In the genomic region with DNA sequence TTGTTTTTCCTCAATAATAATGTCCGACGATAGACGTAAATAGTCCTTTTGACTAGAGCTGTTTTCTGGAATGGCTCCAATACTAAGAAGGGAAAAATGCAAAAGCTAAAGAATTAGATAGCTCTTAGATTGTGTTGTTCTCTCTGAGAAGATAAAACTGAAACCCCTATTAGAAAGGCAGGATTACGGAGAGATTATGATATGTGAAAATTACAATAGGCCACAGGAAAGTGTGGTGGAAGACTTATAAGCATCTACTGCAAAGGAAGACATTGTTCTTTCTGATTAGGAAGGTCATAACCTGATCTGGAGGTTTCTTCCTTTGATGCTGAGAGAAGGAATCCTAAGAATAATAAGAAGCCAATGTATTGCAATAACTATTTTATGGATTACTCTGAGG, we compare ENCODE assay signal across 37 cellular contexts. TPM values are rescaled to one million over a fixed set of nuclear protein-coding genes. Genes with fewer than 3 reads are reported as not detected.
"Had no signal": no experiment of that assay in that cellular context is flagged by ENCODE, and none has a peak within 500 bp of the region (broad histone marks: within the 10 kb centered on the region; RNA-seq: fewer than 3 reads in every experiment).

No MANE protein-coding gene starts in this region.

- H3K36me3 Mint-ChIP-seq: activated CD4-positive, alpha-beta memory T cell treated with anti-CD3 and anti-CD28 coated beads for 36 hours; activated CD8-positive, alpha-beta memory T cell treated with anti-CD3 and anti-CD28 coated beads, Interleukin-2, amount 10 ng/mL, durations not matched to agents 7 days and 5 days; activated naive CD4-positive, alpha-beta T cell treated with anti-CD3 and anti-CD28 coated beads, Interleukin-2, amount 50 U/mL, for 24 hours; activated naive CD8-positive, alpha-beta T cell treated with anti-CD3 and anti-CD28 coated beads for 36 hours had no signal

- H3K4me3 ChIP-seq: adrenal gland, body of pancreas, esophagus muscularis mucosa, gastrocnemius medialis, heart right ventricle had no signal

- FAIRE-seq: colon had no signal

- H3K9me3 Mint-ChIP-seq: activated CD4-positive, alpha-beta memory T cell treated with anti-CD3 and anti-CD28 coated beads for 36 hours; activated CD4-positive, alpha-beta T cell treated with anti-CD3 and anti-CD28 coated beads, Interleukin-2, amount 10 ng/mL, durations not matched to agents 24 days and 14 days; activated naive CD4-positive, alpha-beta T cell treated with anti-CD3 and anti-CD28 coated beads for 36 hours; activated naive CD4-positive, alpha-beta T cell treated with anti-CD3 and anti-CD28 coated beads, Interleukin-2, amount 50 U/mL, for 24 hours; activated naive CD8-positive, alpha-beta T cell treated with anti-CD3 and anti-CD28 coated beads for 36 hours; activated naive CD8-positive, alpha-beta T cell treated with anti-CD3 and anti-CD28 coated beads, Interleukin-2, amount 50 U/mL, for 24 hours; activated T-helper 1 cell treated with anti-CD3 and anti-CD28 coated beads, Interleukin-12 subunit alpha, Interleukin-12 subunit beta, Interleukin-2, Interleukin-4 antibody, amounts not matched to agents 30 ng/mL and 10 ng/mL and 1 ng/mL, durations not matched to agents 14 hours and 24 hours and 36 hours; activated T-helper 2 cell treated with anti-CD3 and anti-CD28 coated beads, Interferon-gamma antibody, Interleukin-2, Interleukin-4, amounts not matched to agents 10 μg/mL and 5 μg/mL and 100 μg/mL, durations not matched to agents 14 hours and 24 hours and 36 hours; endodermal cell; T-helper 2 cell treated with Interferon-gamma antibody and Interleukin-4, amounts not matched to agents 5 μg/mL and 100 μg/mL, for 36 hours had no signal

- H3K4me3 Mint-ChIP-seq: activated CD4-positive, alpha-beta memory T cell treated with anti-CD3 and anti-CD28 coated beads for 36 hours; activated CD4-positive, alpha-beta T cell treated with anti-CD3 and anti-CD28 coated beads for 36 hours; activated CD4-positive, alpha-beta T cell treated with anti-CD3 and anti-CD28 coated beads, Interleukin-2, amount 10 ng/mL, durations not matched to agents 24 days and 14 days; activated CD8-positive, alpha-beta memory T cell treated with anti-CD3 and anti-CD28 coated beads, Interleukin-2, amount 10 ng/mL, durations not matched to agents 7 days and 5 days; activated CD8-positive, alpha-beta T cell treated with anti-CD3 and anti-CD28 coated beads, Interleukin-2, amount 10 ng/mL, durations not matched to agents 7 days and 5 days; activated naive CD4-positive, alpha-beta T cell treated with anti-CD3 and anti-CD28 coated beads for 36 hours; activated naive CD4-positive, alpha-beta T cell treated with anti-CD3 and anti-CD28 coated beads, Interleukin-2, amount 50 U/mL, for 24 hours; activated naive CD8-positive, alpha-beta T cell treated with anti-CD3 and anti-CD28 coated beads for 36 hours; activated naive CD8-positive, alpha-beta T cell treated with anti-CD3 and anti-CD28 coated beads, Interleukin-2, amount 50 U/mL, for 24 hours; activated T-helper 1 cell treated with anti-CD3 and anti-CD28 coated beads, Interleukin-12 subunit alpha, Interleukin-12 subunit beta, Interleukin-2, Interleukin-4 antibody, amounts not matched to agents 30 ng/mL and 10 ng/mL and 1 ng/mL, durations not matched to agents 14 hours and 24 hours and 36 hours; endodermal cell; T-helper 17 cell; T-helper 2 cell treated with Interferon-gamma antibody and Interleukin-4, amounts not matched to agents 5 μg/mL and 100 μg/mL, for 36 hours had no signal

- H3K9me3 ChIP-seq: adrenal gland, body of pancreas, esophagus muscularis mucosa, gastrocnemius medialis, heart right ventricle had no signal

- H3K4me1 ChIP-seq: adrenal gland, body of pancreas, esophagus muscularis mucosa, foreskin keratinocyte had no signal

- H3K27ac ChIP-seq: adrenal gland, esophagus muscularis mucosa, foreskin keratinocyte, gastrocnemius medialis, heart right ventricle had no signal

- H3K4me1 Mint-ChIP-seq: activated CD4-positive, alpha-beta T cell treated with anti-CD3 and anti-CD28 coated beads for 36 hours; activated CD4-positive, alpha-beta T cell treated with anti-CD3 and anti-CD28 coated beads, Interleukin-2, amount 10 ng/mL, durations not matched to agents 24 days and 14 days; activated CD8-positive, alpha-beta memory T cell treated with anti-CD3 and anti-CD28 coated beads, Interleukin-2, amount 10 ng/mL, durations not matched to agents 7 days and 5 days; activated naive CD4-positive, alpha-beta T cell treated with anti-CD3 and anti-CD28 coated beads, Interleukin-2, amount 50 U/mL, for 24 hours; activated naive CD8-positive, alpha-beta T cell treated with anti-CD3 and anti-CD28 coated beads for 36 hours; activated naive CD8-positive, alpha-beta T cell treated with anti-CD3 and anti-CD28 coated beads, Interleukin-2, amount 50 U/mL, for 24 hours; T-helper 17 cell had no signal

- H3K27ac Mint-ChIP-seq: activated CD4-positive, alpha-beta memory T cell treated with anti-CD3 and anti-CD28 coated beads for 36 hours; activated CD4-positive, alpha-beta T cell treated with anti-CD3 and anti-CD28 coated beads for 36 hours; activated CD4-positive, alpha-beta T cell treated with anti-CD3 and anti-CD28 coated beads, Interleukin-2, amount 10 ng/mL, durations not matched to agents 24 days and 14 days; activated CD8-positive, alpha-beta memory T cell treated with anti-CD3 and anti-CD28 coated beads, Interleukin-2, amount 10 ng/mL, durations not matched to agents 7 days and 5 days; activated CD8-positive, alpha-beta T cell treated with anti-CD3 and anti-CD28 coated beads, Interleukin-2, amount 10 ng/mL, durations not matched to agents 7 days and 5 days; activated naive CD4-positive, alpha-beta T cell treated with anti-CD3 and anti-CD28 coated beads for 36 hours; activated naive CD4-positive, alpha-beta T cell treated with anti-CD3 and anti-CD28 coated beads, Interleukin-2, amount 50 U/mL, for 24 hours; activated naive CD8-positive, alpha-beta T cell treated with anti-CD3 and anti-CD28 coated beads for 36 hours; activated naive CD8-positive, alpha-beta T cell treated with anti-CD3 and anti-CD28 coated beads, Interleukin-2, amount 50 U/mL, for 24 hours; activated T-helper 1 cell treated with anti-CD3 and anti-CD28 coated beads, Interleukin-12 subunit alpha, Interleukin-12 subunit beta, Interleukin-2, Interleukin-4 antibody, amounts not matched to agents 30 ng/mL and 10 ng/mL and 1 ng/mL, durations not matched to agents 14 hours and 24 hours and 36 hours; activated T-helper 2 cell treated with anti-CD3 and anti-CD28 coated beads, Interferon-gamma antibody, Interleukin-2, Interleukin-4, amounts not matched to agents 10 μg/mL and 5 μg/mL and 100 μg/mL, durations not matched to agents 14 hours and 24 hours and 36 hours; endodermal cell; T-helper 17 cell; T-helper 2 cell treated with Interferon-gamma antibody and Interleukin-4, amounts not matched to agents 5 μg/mL and 100 μg/mL, for 36 hours had no signal

- DNase-seq: activated CD4-positive, alpha-beta memory T cell treated with anti-CD3 and anti-CD28 coated beads for 36 hours; activated CD4-positive, alpha-beta T cell treated with anti-CD3 and anti-CD28 coated beads for 36 hours; activated CD4-positive, alpha-beta T cell treated with anti-CD3 and anti-CD28 coated beads, Interleukin-2, amount 10 ng/mL, durations not matched to agents 24 days and 14 days; activated CD4-positive, CD25-positive, alpha-beta regulatory T cell; activated CD4-positive, CD25-positive, alpha-beta regulatory T cell treated with anti-CD3 and anti-CD28 coated beads, Interleukin-2, amount 50 U/mL, for 72 hours; activated CD8-positive, alpha-beta memory T cell treated with anti-CD3 and anti-CD28 coated beads, Interleukin-2, amount 10 ng/mL, durations not matched to agents 7 days and 5 days; activated CD8-positive, alpha-beta memory T cell treated with anti-CD3 and anti-CD28 coated beads, Interleukin-2, amount 50 U/mL, for 4 hours; activated CD8-positive, alpha-beta T cell treated with anti-CD3 and anti-CD28 coated beads, Interleukin-2, amount 10 ng/mL, durations not matched to agents 7 days and 5 days; activated effector memory CD4-positive, alpha-beta T cell treated with anti-CD3 and anti-CD28 coated beads, Interleukin-2, amount 50 U/mL, for 16 hours; activated naive CD4-positive, alpha-beta T cell treated with anti-CD3 and anti-CD28 coated beads for 36 hours; activated naive CD8-positive, alpha-beta T cell treated with anti-CD3 and anti-CD28 coated beads for 36 hours; activated naive CD8-positive, alpha-beta T cell treated with anti-CD3 and anti-CD28 coated beads, Interleukin-2, amount 50 U/mL, for 24 hours; activated T-cell treated with anti-CD3 and anti-CD28 coated beads, Interleukin-2, amount 50 U/mL, for 1 hour; activated T-cell treated with anti-CD3 and anti-CD28 coated beads, Interleukin-2, amount 50 U/mL, for 48 hours; adrenal gland; amygdala; aorta; body of pancreas; caudate nucleus; cortex of kidney; effector memory CD4-positive, alpha-beta T cell; endodermal cell; erythroblast; gastrocnemius medialis; heart right ventricle; T-helper 1 cell; T-helper 17 cell; T1000 had no signal

- H3K36me3 ChIP-seq: adrenal gland, esophagus muscularis mucosa, gastrocnemius medialis, heart right ventricle had no signal

- H3K27me3 Mint-ChIP-seq: activated CD4-positive, alpha-beta T cell treated with anti-CD3 and anti-CD28 coated beads, Interleukin-2, amount 10 ng/mL, durations not matched to agents 24 days and 14 days; activated CD8-positive, alpha-beta memory T cell treated with anti-CD3 and anti-CD28 coated beads, Interleukin-2, amount 10 ng/mL, durations not matched to agents 7 days and 5 days; activated naive CD8-positive, alpha-beta T cell treated with anti-CD3 and anti-CD28 coated beads for 36 hours had no signal

- H3K27me3 ChIP-seq: adrenal gland, body of pancreas, esophagus muscularis mucosa, foreskin keratinocyte, gastrocnemius medialis, heart right ventricle had no signal

- ATAC-seq: activated CD4-positive, alpha-beta T cell treated with anti-CD3 and anti-CD28 coated beads for 36 hours; activated CD8-positive, alpha-beta memory T cell treated with anti-CD3 and anti-CD28 coated beads, Interleukin-2, amount 10 ng/mL, durations not matched to agents 7 days and 5 days; activated CD8-positive, alpha-beta T cell treated with anti-CD3 and anti-CD28 coated beads, Interleukin-2, amount 10 ng/mL, durations not matched to agents 7 days and 5 days; activated naive CD8-positive, alpha-beta T cell treated with anti-CD3 and anti-CD28 coated beads, Interleukin-2, amount 50 U/mL, for 24 hours; foreskin keratinocyte; gastrocnemius medialis; heart right ventricle; T-helper 17 cell had no signal

RNA-seq across cellular contexts. Expression of gene KCNJ16, which starts 33.5 kb away (rescaled TPM):
- total RNA-seq: activated CD4-positive, alpha-beta memory T cell treated with anti-CD3 and anti-CD28 coated beads for 36 hours; activated CD4-positive, alpha-beta T cell treated with anti-CD3 and anti-CD28 coated beads for 36 hours; activated CD4-positive, alpha-beta T cell treated with anti-CD3 and anti-CD28 coated beads, Interleukin-2, amount 10 ng/mL, durations not matched to agents 24 days and 14 days; activated CD8-positive, alpha-beta memory T cell treated with anti-CD3 and anti-CD28 coated beads for 36 hours; activated CD8-positive, alpha-beta memory T cell treated with anti-CD3 and anti-CD28 coated beads, Interleukin-2, amount 10 ng/mL, durations not matched to agents 7 days and 5 days; activated CD8-positive, alpha-beta T cell treated with anti-CD3 and anti-CD28 coated beads, Interleukin-2, amount 10 ng/mL, durations not matched to agents 7 days and 5 days; activated naive CD4-positive, alpha-beta T cell treated with anti-CD3 and anti-CD28 coated beads for 36 hours; activated naive CD8-positive, alpha-beta T cell treated with anti-CD3 and anti-CD28 coated beads for 36 hours; activated T-helper 1 cell treated with anti-CD3 and anti-CD28 coated beads, Interleukin-12 subunit alpha, Interleukin-12 subunit beta, Interleukin-2, Interleukin-4 antibody, amounts not matched to agents 30 ng/mL and 10 ng/mL and 1 ng/mL, durations not matched to agents 14 hours and 24 hours and 36 hours; activated T-helper 2 cell treated with anti-CD3 and anti-CD28 coated beads, Interferon-gamma antibody, Interleukin-2, Interleukin-4, amounts not matched to agents 10 μg/mL and 5 μg/mL and 100 μg/mL, durations not matched to agents 14 hours and 24 hours and 36 hours; dermis microvascular lymphatic vessel endothelial cell; foreskin keratinocyte; T-helper 17 cell had no signal
- polyA plus RNA-seq: aorta, foreskin keratinocyte, heart right ventricle had no signal
